In the genomic region with DNA sequence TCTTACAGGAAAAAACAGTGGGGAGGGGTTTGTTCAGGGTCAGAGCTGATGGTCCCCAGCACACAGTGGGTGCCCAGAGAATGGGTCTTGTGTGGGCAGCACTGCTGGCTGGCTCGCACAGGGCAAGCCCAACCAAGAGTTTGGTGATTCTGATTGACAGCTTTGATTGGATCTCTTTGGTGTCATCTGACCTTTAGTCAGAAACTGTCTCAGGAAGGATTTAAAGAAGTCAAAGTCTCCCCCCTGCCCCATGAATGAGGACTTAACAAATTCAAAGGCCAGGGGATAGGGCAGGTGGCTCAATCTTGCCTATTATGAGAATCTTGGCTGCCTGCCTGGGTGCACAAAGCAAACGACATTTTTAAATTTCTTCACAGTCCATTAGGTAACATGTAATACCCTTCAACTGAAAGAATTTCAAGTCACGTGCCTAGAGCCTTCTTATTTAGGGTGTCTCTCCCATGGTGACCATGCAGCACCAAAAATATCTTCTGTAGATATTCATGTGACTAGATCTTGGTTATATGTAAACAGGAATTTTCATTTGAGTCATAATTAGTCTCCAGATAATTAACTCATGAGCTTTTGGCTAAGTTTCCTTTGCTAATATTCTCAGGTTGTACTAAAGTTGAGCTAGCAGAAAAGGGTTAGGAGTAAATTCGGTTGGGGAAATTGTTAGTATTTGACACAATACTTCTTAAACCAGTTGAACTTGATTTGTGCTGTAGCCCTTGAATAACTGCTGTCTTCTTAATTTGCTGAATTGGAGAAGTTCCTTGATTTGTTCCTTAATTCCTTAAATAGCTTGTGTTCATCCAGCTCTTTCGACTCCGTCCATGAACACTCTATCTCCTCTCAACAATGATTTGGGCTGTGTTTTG, we compare ENCODE assay signal across 8 cellular contexts. TPM values are rescaled to one million over a fixed set of nuclear protein-coding genes. Genes with fewer than 3 reads are reported as not detected.
A peak's percentile ranks its signal among the peaks of the same experiment; 100 is the strongest.
DNase-seq lines count a peak whose midpoint lies in the region; ATAC-seq and TF ChIP-seq lines count a peak whose summit lies in the region.

No MANE protein-coding gene starts in this region.

- no peak for ATAC-seq in GM21367 (IDR thresholded peaks at IDR 0.05; ENCODE audit: unreplicated experiment)
- no peak for ATAC-seq in naive thymus-derived CD8-positive, alpha-beta T cell

- no peaks in the 10 kb centered on the region for H3K9me3 Mint-ChIP-seq in osteocyte (ENCODE audit: unreplicated experiment)
- H3K9me3 Mint-ChIP-seq in activated CD4-positive, alpha-beta memory T cell treated with anti-CD3 and anti-CD28 coated beads for 36 hours: no peaks in the 10 kb centered on the region
- no peaks in the 10 kb centered on the region for H3K9me3 Mint-ChIP-seq in naive thymus-derived CD8-positive, alpha-beta T cell

- peak; percentile 97 for DNase-seq in DMS79 treated with DMSO at 0.1 percent for 48 hours (lab: John Stamatoyannopoulos, UW)
- peak; percentile 17 for DNase-seq in NCI-H1436 (lab: John Stamatoyannopoulos, UW)
- peak; percentile 28 for DNase-seq in cerebellar cortex (ENCODE audit: low spot score)
- no peak for DNase-seq in osteocyte (ENCODE audit: extremely low spot score, unreplicated experiment)
- no peak for DNase-seq in LoVo (ENCODE audit: low spot score)
- DNase-seq in activated CD4-positive, alpha-beta memory T cell treated with anti-CD3 and anti-CD28 coated beads for 36 hours: no peak
- DNase-seq in naive thymus-derived CD8-positive, alpha-beta T cell: no peak

- CTCF ChIA-PET in activated CD4-positive, alpha-beta memory T cell treated with anti-CD3 and anti-CD28 coated beads for 36 hours (lab: Charles Lee): no interaction called here

- POLR2A ChIA-PET in activated CD4-positive, alpha-beta memory T cell treated with anti-CD3 and anti-CD28 coated beads for 36 hours (lab: Charles Lee): interaction anchor here (0.9 kb wide), 1 partner anchor 67 kb away, joined by 4 read pairs; no protein-coding TSS in a partner anchor
- POLR2A ChIA-PET in naive thymus-derived CD8-positive, alpha-beta T cell (lab: Charles Lee): no interaction called here

- TF ChIP-seq CTCF in osteocyte (IDR thresholded peaks at IDR 0.05): no peak

- no peak overlapping the region for H3K4me3 Mint-ChIP-seq in osteocyte (ENCODE audit: unreplicated experiment)
- no peak overlapping the region for H3K4me3 Mint-ChIP-seq in activated CD4-positive, alpha-beta memory T cell treated with anti-CD3 and anti-CD28 coated beads for 36 hours
- no peak overlapping the region for H3K4me3 Mint-ChIP-seq in naive thymus-derived CD8-positive, alpha-beta T cell

- H3K27ac Mint-ChIP-seq in osteocyte (ENCODE audit: unreplicated experiment): peak overlapping the region; percentile 81
- H3K27ac Mint-ChIP-seq in activated CD4-positive, alpha-beta memory T cell treated with anti-CD3 and anti-CD28 coated beads for 36 hours: no peak overlapping the region
- H3K27ac Mint-ChIP-seq in naive thymus-derived CD8-positive, alpha-beta T cell: no peak overlapping the region

- H3K36me3 Mint-ChIP-seq in osteocyte (ENCODE audit: unreplicated experiment): no peaks in the 10 kb centered on the region
- H3K36me3 Mint-ChIP-seq in activated CD4-positive, alpha-beta memory T cell treated with anti-CD3 and anti-CD28 coated beads for 36 hours: no peaks in the 10 kb centered on the region
- no peaks in the 10 kb centered on the region for H3K36me3 Mint-ChIP-seq in naive thymus-derived CD8-positive, alpha-beta T cell

- intact Hi-C loops in activated CD4-positive, alpha-beta memory T cell treated with anti-CD3 and anti-CD28 coated beads for 36 hours (cut with micrococcal nuclease): no loop called here

- peaks cover 36% of the 10 kb centered on the region for H3K4me1 Mint-ChIP-seq in osteocyte (ENCODE audit: unreplicated experiment)
- peaks cover 12% of the 10 kb centered on the region for H3K4me1 Mint-ChIP-seq in activated CD4-positive, alpha-beta memory T cell treated with anti-CD3 and anti-CD28 coated beads for 36 hours (ENCODE audit: low read depth)
- H3K4me1 Mint-ChIP-seq in naive thymus-derived CD8-positive, alpha-beta T cell: peaks cover 0 to 7% (median 6%) of the 10 kb centered on the region in 4 donors

- H3K27me3 Mint-ChIP-seq in osteocyte (ENCODE audit: unreplicated experiment): no peaks in the 10 kb centered on the region
- no peaks in the 10 kb centered on the region for H3K27me3 Mint-ChIP-seq in activated CD4-positive, alpha-beta memory T cell treated with anti-CD3 and anti-CD28 coated beads for 36 hours
- H3K27me3 Mint-ChIP-seq in naive thymus-derived CD8-positive, alpha-beta T cell: no peaks in the 10 kb centered on the region

RNA-seq across cellular contexts. Expression of a gene that starts 54.5 kb away (rescaled TPM):
- 160 and 175 TPM in 2 replicates for total RNA-seq in osteocyte
- total RNA-seq in activated CD4-positive, alpha-beta memory T cell treated with anti-CD3 and anti-CD28 coated beads for 36 hours: 10 to 100 TPM; 84.9 to 88.1 TPM
- total RNA-seq in naive thymus-derived CD8-positive, alpha-beta T cell: 100 to 1,000 TPM; 160 to 166 TPM
- 10 to 100 TPM; 20.1 to 30.8 (median 25.9) TPM for polyA plus RNA-seq in naive thymus-derived CD8-positive, alpha-beta T cell

Comparison
In these comparisons a context has a peak if more than half of its experiments do, and no peak if none do; other contexts are left out.
1. DNase-seq: peak in DMS79 treated with DMSO at 0.1 percent for 48 hours (single experiment), NCI-H1436 (single experiment) and cerebellar cortex (single experiment); none in osteocyte (single experiment), LoVo (single experiment), activated CD4-positive, alpha-beta memory T cell treated with anti-CD3 and anti-CD28 coated beads for 36 hours (single experiment) and naive thymus-derived CD8-positive, alpha-beta T cell (0 of 10).